ENCODE assay signal across 32 cellular contexts in the genomic region with DNA sequence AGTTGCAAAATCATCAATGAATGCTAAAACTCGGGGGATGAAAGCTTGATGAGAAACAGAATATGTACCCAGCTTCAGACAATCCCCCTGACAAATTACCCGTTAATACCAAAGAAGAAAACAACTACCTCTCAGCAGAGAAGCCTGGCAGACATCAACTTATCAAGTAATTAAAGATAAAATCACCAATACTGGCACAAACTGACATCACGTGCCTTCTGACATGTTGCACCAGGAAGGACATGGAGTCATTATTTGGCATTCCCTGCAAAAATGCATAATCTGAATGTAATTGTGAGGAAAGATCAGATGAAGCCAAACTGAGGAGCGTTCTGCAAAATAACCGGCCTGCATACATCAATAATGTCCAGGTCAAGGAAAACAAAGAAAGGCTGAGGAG. TPM values are rescaled to one million over a fixed set of nuclear protein-coding genes. Genes with fewer than 3 reads are reported as not detected.
"Had no signal": no experiment of that assay in that cellular context is flagged by ENCODE, and none has a peak within 500 bp of the region (broad histone marks: within the 10 kb centered on the region; RNA-seq: fewer than 3 reads in every experiment).

No MANE protein-coding gene starts in this region.

- H3K9me3 ChIP-seq: ascending aorta had no signal

- ATAC-seq: activated CD4-positive, alpha-beta T cell treated with anti-CD3 and anti-CD28 coated beads for 36 hours; activated CD4-positive, CD25-positive, alpha-beta regulatory T cell treated with anti-CD3 and anti-CD28 coated beads, Interleukin-2, amount 50 U/mL, for 24 hours; activated CD8-positive, alpha-beta memory T cell treated with anti-CD3 and anti-CD28 coated beads, Interleukin-2, amount 10 ng/mL, durations not matched to agents 7 days and 5 days; activated CD8-positive, alpha-beta T cell treated with anti-CD3 and anti-CD28 coated beads, Interleukin-2, amount 10 ng/mL, durations not matched to agents 7 days and 5 days; activated naive CD8-positive, alpha-beta T cell treated with anti-CD3 and anti-CD28 coated beads, Interleukin-2, amount 50 U/mL, for 24 hours; WTC11 had no signal

- DNase-seq: activated CD4-positive, alpha-beta memory T cell treated with anti-CD3 and anti-CD28 coated beads, Interleukin-2, amount 10 ng/mL, durations not matched to agents 7 days and 5 days; activated CD4-positive, alpha-beta T cell treated with anti-CD3 and anti-CD28 coated beads for 1 hour; activated CD4-positive, alpha-beta T cell treated with anti-CD3 and anti-CD28 coated beads for 36 hours; activated CD4-positive, alpha-beta T cell treated with anti-CD3 and anti-CD28 coated beads for 48 hours; activated CD4-positive, alpha-beta T cell treated with anti-CD3 and anti-CD28 coated beads, Interleukin-2, amount 10 ng/mL, durations not matched to agents 7 days and 5 days; activated CD4-positive, alpha-beta T cell treated with anti-CD3 and anti-CD28 coated beads, Interleukin-2, amount 50 U/mL, for 48 hours; activated CD4-positive, CD25-positive, alpha-beta regulatory T cell; activated CD8-positive, alpha-beta memory T cell treated with anti-CD3 and anti-CD28 coated beads for 24 hours; activated CD8-positive, alpha-beta memory T cell treated with anti-CD3 and anti-CD28 coated beads, Interleukin-2, amount 10 ng/mL, durations not matched to agents 7 days and 5 days; activated CD8-positive, alpha-beta memory T cell treated with anti-CD3 and anti-CD28 coated beads, Interleukin-2, amount 50 U/mL, for 48 hours; activated CD8-positive, alpha-beta T cell treated with anti-CD3 and anti-CD28 coated beads, Interleukin-2, amount 10 ng/mL, durations not matched to agents 7 days and 5 days; activated effector memory CD4-positive, alpha-beta T cell treated with Interleukin-2 at 50 U/mL for 16 hours; activated gamma-delta T cell; activated naive CD4-positive, alpha-beta T cell treated with anti-CD3 and anti-CD28 coated beads, Interleukin-2, amount 10 ng/mL, durations not matched to agents 7 days and 5 days; activated naive CD4-positive, alpha-beta T cell treated with Interleukin-2 at 50 U/mL for 16 hours; activated naive CD8-positive, alpha-beta T cell treated with anti-CD3 and anti-CD28 coated beads, Interleukin-2, amount 10 ng/mL, durations not matched to agents 7 days and 5 days; activated naive CD8-positive, alpha-beta T cell treated with anti-CD3 and anti-CD28 coated beads, Interleukin-2, amount 50 U/mL, for 24 hours; activated T-cell treated with anti-CD3 and anti-CD28 coated beads, Interleukin-2, amount 50 U/mL, for 24 hours; activated T-cell treated with anti-CD3 and anti-CD28 coated beads, Interleukin-2, amount 50 U/mL, for 48 hours; amygdala; anterior cingulate cortex; caudate nucleus; cerebellar nuclear complex; T-helper 1 cell; T-helper 2 cell; T-helper 9 cell; WERI-Rb-1 had no signal

- H3K4me3 ChIP-seq: ascending aorta, cardiac muscle cell had no signal

- H3K36me3 ChIP-seq: ascending aorta, cardiac muscle cell, WERI-Rb-1 had no signal

- H3K27ac ChIP-seq: ascending aorta, cardiac muscle cell, WERI-Rb-1 had no signal

- H3K4me1 ChIP-seq: ascending aorta had no signal

- H3K27me3 ChIP-seq: ascending aorta had no signal

RNA-seq across cellular contexts. Expression of gene SLIT1, which starts 7.7 kb away (rescaled TPM):
- total RNA-seq: ascending aorta, chondrocyte had no signal
